ENCODE assay signal across 1 cellular context in the genomic region with DNA sequence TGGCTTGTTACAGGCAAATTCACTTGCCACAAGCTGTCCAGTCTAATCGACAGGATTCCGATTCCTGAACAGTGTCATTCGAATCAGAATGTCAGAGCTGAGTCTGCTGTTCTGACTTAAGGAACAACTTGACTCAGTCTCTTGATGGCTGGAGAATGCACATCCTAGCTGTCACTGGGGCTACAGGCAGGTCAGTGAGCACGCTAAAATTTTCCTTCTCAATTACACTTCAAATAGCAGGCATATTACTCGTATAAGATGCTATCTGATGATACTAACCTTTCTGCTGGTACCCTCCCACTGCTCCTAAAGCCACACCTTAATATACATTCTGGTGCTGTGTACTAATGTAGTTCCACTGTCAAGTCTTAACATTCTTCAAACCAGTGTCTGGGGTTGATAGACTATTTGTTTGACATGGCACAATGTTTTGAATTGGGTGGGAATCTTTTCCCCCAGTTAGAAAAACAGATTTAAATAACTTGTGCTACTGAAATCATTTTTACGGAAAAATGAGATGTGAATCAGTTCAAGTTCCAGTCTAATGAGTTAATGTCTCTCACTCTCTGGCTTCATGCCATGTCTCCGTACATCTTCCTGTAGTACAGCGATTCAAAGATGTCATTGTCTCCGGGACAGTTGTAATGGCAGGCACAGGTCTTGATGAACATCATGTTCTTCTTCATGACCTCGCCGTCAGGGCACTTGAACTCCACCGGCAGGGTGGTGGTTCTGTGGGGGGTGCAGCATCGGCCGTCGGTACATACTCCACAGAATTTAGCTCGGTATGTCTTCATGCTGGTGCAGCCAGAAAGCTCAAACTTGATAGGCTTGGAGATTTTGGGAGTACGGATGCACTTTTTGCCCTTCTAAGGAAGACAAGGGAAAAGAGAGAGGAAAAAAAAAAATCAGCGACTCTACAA.
TF ChIP-seq lines count a peak whose summit lies in the region.

No MANE protein-coding gene starts in this region.

TF ChIP-seq in HepG2, 621 proteins besides CTCF, POLR2A, EP300 and RAD21 (continued from another document and continues in another):
- TF ChIP-seq, protein P1, sequence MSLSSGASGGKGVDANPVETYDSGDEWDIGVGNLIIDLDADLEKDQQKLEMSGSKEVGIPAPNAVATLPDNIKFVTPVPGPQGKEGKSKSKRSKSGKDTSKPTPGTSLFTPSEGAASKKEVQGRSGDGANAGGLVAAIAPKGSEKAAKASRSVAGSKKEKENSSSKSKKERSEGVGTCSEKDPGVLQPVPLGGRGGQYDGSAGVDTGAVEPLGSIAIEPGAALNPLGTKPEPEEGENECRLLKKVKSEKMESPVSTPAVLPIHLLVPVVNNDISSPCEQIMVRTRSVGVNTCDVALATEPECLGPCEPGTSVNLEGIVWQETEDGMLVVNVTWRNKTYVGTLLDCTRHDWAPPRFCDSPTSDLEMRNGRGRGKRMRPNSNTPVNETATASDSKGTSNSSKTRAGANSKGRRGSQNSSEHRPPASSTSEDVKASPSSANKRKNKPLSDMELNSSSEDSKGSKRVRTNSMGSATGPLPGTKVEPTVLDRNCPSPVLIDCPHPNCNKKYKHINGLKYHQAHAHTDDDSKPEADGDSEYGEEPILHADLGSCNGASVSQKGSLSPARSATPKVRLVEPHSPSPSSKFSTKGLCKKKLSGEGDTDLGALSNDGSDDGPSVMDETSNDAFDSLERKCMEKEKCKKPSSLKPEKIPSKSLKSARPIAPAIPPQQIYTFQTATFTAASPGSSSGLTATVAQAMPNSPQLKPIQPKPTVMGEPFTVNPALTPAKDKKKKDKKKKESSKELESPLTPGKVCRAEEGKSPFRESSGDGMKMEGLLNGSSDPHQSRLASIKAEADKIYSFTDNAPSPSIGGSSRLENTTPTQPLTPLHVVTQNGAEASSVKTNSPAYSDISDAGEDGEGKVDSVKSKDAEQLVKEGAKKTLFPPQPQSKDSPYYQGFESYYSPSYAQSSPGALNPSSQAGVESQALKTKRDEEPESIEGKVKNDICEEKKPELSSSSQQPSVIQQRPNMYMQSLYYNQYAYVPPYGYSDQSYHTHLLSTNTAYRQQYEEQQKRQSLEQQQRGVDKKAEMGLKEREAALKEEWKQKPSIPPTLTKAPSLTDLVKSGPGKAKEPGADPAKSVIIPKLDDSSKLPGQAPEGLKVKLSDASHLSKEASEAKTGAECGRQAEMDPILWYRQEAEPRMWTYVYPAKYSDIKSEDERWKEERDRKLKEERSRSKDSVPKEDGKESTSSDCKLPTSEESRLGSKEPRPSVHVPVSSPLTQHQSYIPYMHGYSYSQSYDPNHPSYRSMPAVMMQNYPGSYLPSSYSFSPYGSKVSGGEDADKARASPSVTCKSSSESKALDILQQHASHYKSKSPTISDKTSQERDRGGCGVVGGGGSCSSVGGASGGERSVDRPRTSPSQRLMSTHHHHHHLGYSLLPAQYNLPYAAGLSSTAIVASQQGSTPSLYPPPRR (CRISPR knock-in tag; IDR thresholded peaks at IDR 0.05; ENCODE audit: borderline replicate concordance): no peak
- TF ChIP-seq, protein P2, sequence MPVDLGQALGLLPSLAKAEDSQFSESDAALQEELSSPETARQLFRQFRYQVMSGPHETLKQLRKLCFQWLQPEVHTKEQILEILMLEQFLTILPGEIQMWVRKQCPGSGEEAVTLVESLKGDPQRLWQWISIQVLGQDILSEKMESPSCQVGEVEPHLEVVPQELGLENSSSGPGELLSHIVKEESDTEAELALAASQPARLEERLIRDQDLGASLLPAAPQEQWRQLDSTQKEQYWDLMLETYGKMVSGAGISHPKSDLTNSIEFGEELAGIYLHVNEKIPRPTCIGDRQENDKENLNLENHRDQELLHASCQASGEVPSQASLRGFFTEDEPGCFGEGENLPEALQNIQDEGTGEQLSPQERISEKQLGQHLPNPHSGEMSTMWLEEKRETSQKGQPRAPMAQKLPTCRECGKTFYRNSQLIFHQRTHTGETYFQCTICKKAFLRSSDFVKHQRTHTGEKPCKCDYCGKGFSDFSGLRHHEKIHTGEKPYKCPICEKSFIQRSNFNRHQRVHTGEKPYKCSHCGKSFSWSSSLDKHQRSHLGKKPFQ (CRISPR knock-in tag; IDR thresholded peaks at IDR 0.05; ENCODE audit: insufficient replicate concordance): no peak
- TF ChIP-seq BRD4 (CRISPR knock-in tag; IDR thresholded peaks at IDR 0.05) (no peak), ZNF354B (CRISPR knock-in tag; IDR thresholded peaks at IDR 0.05) (0 out of 2 replicates have a peak, but pooled peaks have one; percentile 73), ZNF550 (CRISPR knock-in tag; IDR thresholded peaks at IDR 0.05; ENCODE audit: borderline replicate concordance) (no peak), CHD2 (IDR thresholded peaks at IDR 0.05; ENCODE audit: low read depth, low read length) (no peak), IRX3 (CRISPR knock-in tag; IDR thresholded peaks at IDR 0.05; ENCODE audit: borderline replicate concordance, low read depth) (no peak; the same call in 1 of the 2 replicates), MED1 (CRISPR knock-in tag; IDR thresholded peaks at IDR 0.05) (peak; percentile 25), SCMH1 (CRISPR knock-in tag; IDR thresholded peaks at IDR 0.05; ENCODE audit: borderline replicate concordance) (no peak), THAP11 (CRISPR knock-in tag; IDR thresholded peaks at IDR 0.05) (peak; percentile 7; the same call in 1 of the 2 replicates), ZNF720 (CRISPR knock-in tag; IDR thresholded peaks at IDR 0.05) (no peak), CREB3 (CRISPR knock-in tag; IDR thresholded peaks at IDR 0.05) (no peak), NR1H2 (CRISPR knock-in tag; IDR thresholded peaks at IDR 0.05; ENCODE audit: borderline replicate concordance, low read depth) (no peak), LCORL (IDR thresholded peaks at IDR 0.05) (no peak), LCORL (CRISPR knock-in tag; IDR thresholded peaks at IDR 0.05) (no peak), CHD4 (IDR thresholded peaks at IDR 0.05; ENCODE audit: borderline replicate concordance, low read length) (no peak), NFYB (CRISPR knock-in tag; IDR thresholded peaks at IDR 0.05) (no peak), DNMT3B (CRISPR knock-in tag; conservative IDR thresholded peaks at IDR 0.05) (no peak), NKX3-1 (CRISPR knock-in tag; IDR thresholded peaks at IDR 0.05) (peak; percentile 84), ZNF546 (CRISPR knock-in tag; conservative IDR thresholded peaks at IDR 0.05) (no peak), GZF1 (CRISPR knock-in tag; IDR thresholded peaks at IDR 0.05) (no peak), HNRNPL (IDR thresholded peaks at IDR 0.05; ENCODE audit: low read depth, low read length) (no peak), FUBP1 (CRISPR knock-in tag; IDR thresholded peaks at IDR 0.05; ENCODE audit: borderline replicate concordance) (peak; percentile 91; the same call in 1 of the 2 replicates), GATAD1 (CRISPR knock-in tag; IDR thresholded peaks at IDR 0.05) (0 out of 2 replicates have a peak, but pooled peaks have one; percentile 8), ZNF780A (CRISPR knock-in tag; IDR thresholded peaks at IDR 0.05) (no peak), CREM (IDR thresholded peaks at IDR 0.05) (no peak), CREM (CRISPR knock-in tag; IDR thresholded peaks at IDR 0.05) (no peak), TBP (CRISPR knock-in tag; IDR thresholded peaks at IDR 0.05) (no peak), TCF7L2 (IDR thresholded peaks at IDR 0.05; ENCODE audit: low read depth, low read length) (no peak), ZNF784 (CRISPR knock-in tag; IDR thresholded peaks at IDR 0.05; ENCODE audit: borderline replicate concordance) (no peak), SMAD3 (CRISPR knock-in tag; IDR thresholded peaks at IDR 0.05) (0 out of 2 replicates have a peak, but pooled peaks have one; percentile 49), ZNF451 (CRISPR knock-in tag; IDR thresholded peaks at IDR 0.05) (no peak), KLF11 (CRISPR knock-in tag; IDR thresholded peaks at IDR 0.05) (no peak), RBM39 (IDR thresholded peaks at IDR 0.05; ENCODE audit: low read depth, low read length, poor library complexity, severe bottlenecking) (no peak), ZC3H13 (CRISPR knock-in tag; IDR thresholded peaks at IDR 0.05) (peak; percentile 98), PHF20 (CRISPR knock-in tag; IDR thresholded peaks at IDR 0.05) (no peak), MATR3 (CRISPR knock-in tag; IDR thresholded peaks at IDR 0.05) (no peak)
- TF ChIP-seq, protein P3, sequence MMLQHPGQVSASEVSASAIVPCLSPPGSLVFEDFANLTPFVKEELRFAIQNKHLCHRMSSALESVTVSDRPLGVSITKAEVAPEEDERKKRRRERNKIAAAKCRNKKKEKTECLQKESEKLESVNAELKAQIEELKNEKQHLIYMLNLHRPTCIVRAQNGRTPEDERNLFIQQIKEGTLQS (CRISPR knock-in tag; IDR thresholded peaks at IDR 0.05): no peak
- TF ChIP-seq, protein P4, sequence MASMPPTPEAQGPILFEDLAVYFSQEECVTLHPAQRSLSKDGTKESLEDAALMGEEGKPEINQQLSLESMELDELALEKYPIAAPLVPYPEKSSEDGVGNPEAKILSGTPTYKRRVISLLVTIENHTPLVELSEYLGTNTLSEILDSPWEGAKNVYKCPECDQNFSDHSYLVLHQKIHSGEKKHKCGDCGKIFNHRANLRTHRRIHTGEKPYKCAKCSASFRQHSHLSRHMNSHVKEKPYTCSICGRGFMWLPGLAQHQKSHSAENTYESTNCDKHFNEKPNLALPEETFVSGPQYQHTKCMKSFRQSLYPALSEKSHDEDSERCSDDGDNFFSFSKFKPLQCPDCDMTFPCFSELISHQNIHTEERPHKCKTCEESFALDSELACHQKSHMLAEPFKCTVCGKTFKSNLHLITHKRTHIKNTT (CRISPR knock-in tag; IDR thresholded peaks at IDR 0.05): no peak
- TF ChIP-seq, protein P5, sequence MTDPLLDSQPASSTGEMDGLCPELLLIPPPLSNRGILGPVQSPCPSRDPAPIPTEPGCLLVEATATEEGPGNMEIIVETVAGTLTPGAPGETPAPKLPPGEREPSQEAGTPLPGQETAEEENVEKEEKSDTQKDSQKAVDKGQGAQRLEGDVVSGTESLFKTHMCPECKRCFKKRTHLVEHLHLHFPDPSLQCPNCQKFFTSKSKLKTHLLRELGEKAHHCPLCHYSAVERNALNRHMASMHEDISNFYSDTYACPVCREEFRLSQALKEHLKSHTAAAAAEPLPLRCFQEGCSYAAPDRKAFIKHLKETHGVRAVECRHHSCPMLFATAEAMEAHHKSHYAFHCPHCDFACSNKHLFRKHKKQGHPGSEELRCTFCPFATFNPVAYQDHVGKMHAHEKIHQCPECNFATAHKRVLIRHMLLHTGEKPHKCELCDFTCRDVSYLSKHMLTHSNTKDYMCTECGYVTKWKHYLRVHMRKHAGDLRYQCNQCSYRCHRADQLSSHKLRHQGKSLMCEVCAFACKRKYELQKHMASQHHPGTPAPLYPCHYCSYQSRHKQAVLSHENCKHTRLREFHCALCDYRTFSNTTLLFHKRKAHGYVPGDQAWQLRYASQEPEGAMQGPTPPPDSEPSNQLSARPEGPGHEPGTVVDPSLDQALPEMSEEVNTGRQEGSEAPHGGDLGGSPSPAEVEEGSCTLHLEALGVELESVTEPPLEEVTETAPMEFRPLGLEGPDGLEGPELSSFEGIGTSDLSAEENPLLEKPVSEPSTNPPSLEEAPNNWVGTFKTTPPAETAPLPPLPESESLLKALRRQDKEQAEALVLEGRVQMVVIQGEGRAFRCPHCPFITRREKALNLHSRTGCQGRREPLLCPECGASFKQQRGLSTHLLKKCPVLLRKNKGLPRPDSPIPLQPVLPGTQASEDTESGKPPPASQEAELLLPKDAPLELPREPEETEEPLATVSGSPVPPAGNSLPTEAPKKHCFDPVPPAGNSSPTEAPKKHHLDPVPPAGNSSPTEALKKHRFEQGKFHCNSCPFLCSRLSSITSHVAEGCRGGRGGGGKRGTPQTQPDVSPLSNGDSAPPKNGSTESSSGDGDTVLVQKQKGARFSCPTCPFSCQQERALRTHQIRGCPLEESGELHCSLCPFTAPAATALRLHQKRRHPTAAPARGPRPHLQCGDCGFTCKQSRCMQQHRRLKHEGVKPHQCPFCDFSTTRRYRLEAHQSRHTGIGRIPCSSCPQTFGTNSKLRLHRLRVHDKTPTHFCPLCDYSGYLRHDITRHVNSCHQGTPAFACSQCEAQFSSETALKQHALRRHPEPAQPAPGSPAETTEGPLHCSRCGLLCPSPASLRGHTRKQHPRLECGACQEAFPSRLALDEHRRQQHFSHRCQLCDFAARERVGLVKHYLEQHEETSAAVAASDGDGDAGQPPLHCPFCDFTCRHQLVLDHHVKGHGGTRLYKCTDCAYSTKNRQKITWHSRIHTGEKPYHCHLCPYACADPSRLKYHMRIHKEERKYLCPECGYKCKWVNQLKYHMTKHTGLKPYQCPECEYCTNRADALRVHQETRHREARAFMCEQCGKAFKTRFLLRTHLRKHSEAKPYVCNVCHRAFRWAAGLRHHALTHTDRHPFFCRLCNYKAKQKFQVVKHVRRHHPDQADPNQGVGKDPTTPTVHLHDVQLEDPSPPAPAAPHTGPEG (CRISPR knock-in tag; IDR thresholded peaks at IDR 0.05): peak; percentile 21; the same call in 1 of the 2 replicates
- TF ChIP-seq, protein P6, sequence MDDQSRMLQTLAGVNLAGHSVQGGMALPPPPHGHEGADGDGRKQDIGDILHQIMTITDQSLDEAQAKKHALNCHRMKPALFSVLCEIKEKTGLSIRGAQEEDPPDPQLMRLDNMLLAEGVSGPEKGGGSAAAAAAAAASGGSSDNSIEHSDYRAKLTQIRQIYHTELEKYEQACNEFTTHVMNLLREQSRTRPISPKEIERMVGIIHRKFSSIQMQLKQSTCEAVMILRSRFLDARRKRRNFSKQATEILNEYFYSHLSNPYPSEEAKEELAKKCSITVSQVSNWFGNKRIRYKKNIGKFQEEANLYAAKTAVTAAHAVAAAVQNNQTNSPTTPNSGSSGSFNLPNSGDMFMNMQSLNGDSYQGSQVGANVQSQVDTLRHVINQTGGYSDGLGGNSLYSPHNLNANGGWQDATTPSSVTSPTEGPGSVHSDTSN (CRISPR knock-in tag; IDR thresholded peaks at IDR 0.05; ENCODE audit: borderline replicate concordance): 0 out of 2 replicates have a peak, but pooled peaks have one; percentile 56
